14 cellular contexts compared by ENCODE assay signal in the genomic region with DNA sequence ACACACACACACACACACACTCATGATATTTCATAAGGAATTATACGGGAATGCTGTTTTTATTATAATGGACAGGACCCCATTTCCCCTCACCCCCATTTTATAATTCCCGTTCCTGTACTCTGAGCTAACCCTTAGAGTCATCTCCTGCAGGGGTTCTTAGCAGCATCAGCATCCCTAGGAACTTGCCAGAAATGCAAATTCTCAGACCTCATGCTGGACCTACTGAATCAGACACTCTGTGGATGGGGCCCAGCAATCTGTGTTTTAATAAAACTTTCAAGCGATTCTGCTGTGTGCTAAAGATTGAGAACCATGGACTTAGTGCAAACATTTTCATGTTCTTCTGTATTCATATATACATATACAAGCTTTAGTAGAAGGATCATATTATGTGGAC.
"Had no signal": no experiment of that assay in that cellular context is flagged by ENCODE, and none has a peak within 500 bp of the region (broad histone marks: within the 10 kb centered on the region; RNA-seq: fewer than 3 reads in every experiment).

No MANE protein-coding gene starts in this region.

- FAIRE-seq: bronchial epithelial cell, colon, urothelium cell line had no signal

- H3K4me3 Mint-ChIP-seq: activated CD4-positive, alpha-beta memory T cell treated with anti-CD3 and anti-CD28 coated beads for 36 hours; activated T-cell treated with anti-CD3 and anti-CD28 coated beads, Interleukin-2, amount 50 U/mL, for 4 hours; neural crest cell; stimulated activated naive CD8-positive, alpha-beta T cell treated with anti-CD3 and anti-CD28 coated beads, Interleukin-15, amount 100 ng/mL, for 72 hours had no signal

- H3K36me3 Mint-ChIP-seq: activated CD4-positive, alpha-beta memory T cell treated with anti-CD3 and anti-CD28 coated beads for 36 hours; activated naive CD4-positive, alpha-beta T cell treated with anti-CD3 and anti-CD28 coated beads, Interleukin-2, amount 50 U/mL, for 72 hours had no signal

- ATAC-seq: stimulated activated naive CD8-positive, alpha-beta T cell treated with anti-CD3 and anti-CD28 coated beads, Interleukin-15, amount 100 ng/mL, for 72 hours had no signal

- H3K4me3 ChIP-seq: skin epidermis had no signal

- H3K27ac ChIP-seq: skin epidermis had no signal

- DNase-seq: activated CD4-positive, alpha-beta memory T cell treated with anti-CD3 and anti-CD28 coated beads for 36 hours; activated CD4-positive, CD25-positive, alpha-beta regulatory T cell treated with anti-CD3 and anti-CD28 coated beads, Interleukin-2, amount 50 U/mL, for 72 hours; activated effector memory CD4-positive, alpha-beta T cell treated with anti-CD3 and anti-CD28 coated beads, Interleukin-2, amount 50 U/mL, for 16 hours; activated T-cell treated with anti-CD3 and anti-CD28 coated beads, Interleukin-2, amount 50 U/mL, for 4 hours; amniotic stem cell; retina; stimulated activated CD4-positive, alpha-beta T cell treated with anti-CD3 and anti-CD28 coated beads, Interleukin-4, amount 100 ng/mL, for 4 hours; stimulated activated naive CD8-positive, alpha-beta T cell treated with anti-CD3 and anti-CD28 coated beads, Interleukin-15, amount 100 ng/mL, for 72 hours had no signal

- H3K27ac Mint-ChIP-seq: activated CD4-positive, alpha-beta memory T cell treated with anti-CD3 and anti-CD28 coated beads for 36 hours; activated naive CD4-positive, alpha-beta T cell treated with anti-CD3 and anti-CD28 coated beads, Interleukin-2, amount 50 U/mL, for 72 hours; stimulated activated naive CD8-positive, alpha-beta T cell treated with anti-CD3 and anti-CD28 coated beads, Interleukin-15, amount 100 ng/mL, for 72 hours had no signal

- H3K9me3 Mint-ChIP-seq: activated CD4-positive, alpha-beta memory T cell treated with anti-CD3 and anti-CD28 coated beads for 36 hours; activated naive CD4-positive, alpha-beta T cell treated with anti-CD3 and anti-CD28 coated beads, Interleukin-2, amount 50 U/mL, for 72 hours; activated T-cell treated with anti-CD3 and anti-CD28 coated beads, Interleukin-2, amount 50 U/mL, for 4 hours; stimulated activated naive CD8-positive, alpha-beta T cell treated with anti-CD3 and anti-CD28 coated beads, Interleukin-15, amount 100 ng/mL, for 72 hours had no signal
